8 cellular contexts compared by ENCODE assay signal in the genomic region with DNA sequence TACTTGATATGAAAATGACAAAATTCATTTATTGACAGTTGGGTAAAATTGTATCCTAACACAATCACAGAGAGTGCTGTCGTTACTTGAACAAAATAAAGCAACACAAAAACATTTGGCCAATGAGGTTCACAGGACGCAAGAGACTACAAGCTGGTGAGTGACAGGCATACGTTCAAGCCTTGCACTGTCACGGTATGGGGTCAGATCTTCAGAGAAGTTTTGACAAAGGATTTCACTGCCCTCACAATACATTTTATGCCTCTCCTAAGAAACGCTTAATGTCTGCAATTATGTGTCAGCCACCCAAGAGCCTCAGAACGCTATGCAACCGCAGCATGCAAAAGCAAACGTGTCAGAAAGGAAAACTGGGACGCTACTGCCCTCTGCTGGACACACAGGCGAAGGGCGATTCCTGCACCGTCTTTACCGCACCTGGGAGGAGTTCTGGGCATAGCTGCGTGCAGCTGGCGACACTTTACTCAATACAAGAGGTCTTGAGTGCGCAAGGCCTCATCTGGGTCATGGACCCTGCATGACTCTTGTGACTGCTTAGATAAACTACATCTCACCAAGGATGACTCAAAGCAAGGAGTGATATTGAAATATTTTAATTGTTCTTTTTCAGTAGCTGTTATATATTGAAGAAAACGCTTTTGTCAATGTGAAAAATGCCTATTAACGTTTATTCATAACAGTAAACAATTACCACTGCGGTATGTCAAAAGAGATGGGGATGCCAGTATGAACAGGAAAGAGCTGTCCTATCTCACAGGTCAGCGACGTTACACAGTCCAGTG.
DNase-seq lines count a peak whose midpoint lies in the region; ATAC-seq lines count a peak whose summit lies in the region.

No MANE protein-coding gene starts in this region.

- in situ Hi-C loops in KBM-7 (cut with MboI; ENCODE audit: low pct_unique_long_range_greater_than_20kb, low sequenced_read_pairs), result no loop called here

- ATAC-seq in GM21786 (IDR thresholded peaks at IDR 0.05; ENCODE audit: unreplicated experiment) (peak; percentile 97), GM21737 (IDR thresholded peaks at IDR 0.05; ENCODE audit: unreplicated experiment) (no peak)

- intact Hi-C loops in posterior cingulate gyrus (cut with DNase I), result no loop called here

- DNase-seq in GM04504 (ENCODE audit: low read depth), result peak; percentile 23
- DNase-seq in KBM-7, result peak; percentile 93
- DNase-seq in RPMI7951 (ENCODE audit: low read depth), result peak; percentile 45
- DNase-seq in activated gamma-delta T cell treated with anti-CD3 and anti-CD28 coated beads, Interleukin-2, amount 50 U/mL, for 16 hours (ENCODE audit: low read depth), result peak; percentile 8
- peak; percentile 20 for DNase-seq in glomerular endothelial cell (ENCODE audit: extremely low read depth, low read depth, low spot score)
- peak; percentile 55 to 96 (median 84) for DNase-seq in posterior cingulate gyrus

Comparison
In these comparisons a context has a peak if more than half of its experiments do, and no peak if none do; other contexts are left out.
1. DNase-seq: peak in every context shown above with its lines; median percentile 93 in KBM-7; 84 in posterior cingulate gyrus; 45 in RPMI7951; 23 in GM04504; 20 in glomerular endothelial cell; 8 in activated gamma-delta T cell treated with anti-CD3 and anti-CD28 coated beads, Interleukin-2, amount 50 U/mL, for 16 hours.